18 cellular contexts compared by ENCODE assay signal in the genomic region with DNA sequence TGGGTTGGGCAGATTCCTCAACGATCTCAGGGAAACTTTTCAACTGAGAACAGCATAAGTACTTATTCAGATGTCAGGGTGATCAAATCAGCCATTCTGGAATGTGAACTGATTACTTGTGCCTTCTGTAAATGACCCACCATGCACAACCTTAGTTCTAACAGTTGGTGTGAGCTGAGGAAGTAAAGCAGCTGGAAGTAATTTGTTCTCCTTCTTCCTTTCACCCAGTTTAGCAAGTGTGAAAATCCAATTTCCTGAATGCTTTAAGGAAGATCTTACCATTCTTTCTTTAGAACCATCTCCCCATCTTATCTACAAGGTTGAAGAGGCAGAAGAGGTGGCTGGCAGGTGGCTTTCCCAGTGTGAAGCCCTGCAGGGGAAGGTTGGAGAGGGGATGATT.
DNase-seq lines count a peak whose midpoint lies in the region; TF ChIP-seq lines count a peak whose summit lies in the region.
"Had no signal": no experiment of that assay in that cellular context is flagged by ENCODE, and none has a peak within 500 bp of the region (broad histone marks: within the 10 kb centered on the region; RNA-seq: fewer than 3 reads in every experiment).

No MANE protein-coding gene starts in this region.

- no peaks in the 10 kb centered on the region for H3K27me3 Mint-ChIP-seq in Caco-2 (ENCODE audit: insufficient read depth, unreplicated experiment)
- no peaks in the 10 kb centered on the region for H3K27me3 Mint-ChIP-seq in endodermal cell (ENCODE audit: insufficient read depth)
- H3K27me3 Mint-ChIP-seq in nephron (ENCODE audit: low read depth): no peaks in the 10 kb centered on the region

- no peaks in the 10 kb centered on the region for H3K36me3 ChIP-seq in Caco-2 (ENCODE audit: control insufficient read depth, insufficient read depth, low read length)
- no peaks in the 10 kb centered on the region for H3K36me3 ChIP-seq in endodermal cell (ENCODE audit: control insufficient read depth, insufficient read depth, low read length)
- H3K36me3 ChIP-seq in prostate gland: no peaks in the 10 kb centered on the region

- no peak overlapping the region for H3K9ac ChIP-seq in endodermal cell (ENCODE audit: extremely low read depth, low read length, poor library complexity, severe bottlenecking)
- H3K9ac ChIP-seq: GM23248 had no signal

- TF ChIP-seq CTCF in Caco-2 (IDR thresholded peaks at IDR 0.05; ENCODE audit: insufficient read depth in 1 of 2, low read depth in 1 of 2, low read length in 1 of 2, severe bottlenecking in 1 of 2, unreplicated experiment in 1 of 2) (no peak), endodermal cell (conservative IDR thresholded peaks at IDR 0.05) (no peak), nephron (IDR thresholded peaks at IDR 0.05; ENCODE audit: unreplicated experiment in 3 of 3) (no peak), prostate gland (IDR thresholded peaks at IDR 0.05) (no peak), coronary artery (IDR thresholded peaks at IDR 0.05) (no peak)

- H3K4me3 ChIP-seq in Caco-2 (ENCODE audit: low read depth, low read length) (no peak overlapping the region), endodermal cell (ENCODE audit: low read length) (no peak overlapping the region), prostate gland (no peak overlapping the region), coronary artery (no peak overlapping the region)
- H3K4me3 ChIP-seq: A549, GM23248 had no signal

- H3K27ac Mint-ChIP-seq in Caco-2 (ENCODE audit: unreplicated experiment) (peak overlapping the region; percentile 40), endodermal cell (peak overlapping the region; percentile 13), nephron (peak overlapping the region; percentile 86 to 94 (median 91))
- H3K27ac Mint-ChIP-seq: CD4-positive, alpha-beta memory T cell had no signal

- H3K9me3 ChIP-seq in Caco-2 (0 out of 2 replicates have a peak, but pooled peaks cover under 1% of the 10 kb centered on the region), endodermal cell (ENCODE audit: control insufficient read depth, low read length) (no peaks in the 10 kb centered on the region), prostate gland (no peaks in the 10 kb centered on the region)
- H3K9me3 ChIP-seq: A549 had no signal

- H3K4me1 Mint-ChIP-seq in Caco-2 (ENCODE audit: low read depth, unreplicated experiment) (peaks cover 52% of the 10 kb centered on the region), endodermal cell (peaks cover 45% of the 10 kb centered on the region), nephron (peaks cover 26% of the 10 kb centered on the region)
- H3K4me1 Mint-ChIP-seq: CD4-positive, alpha-beta memory T cell had no signal

- CTCF ChIA-PET in Caco-2 (lab: Charles Lee): interaction anchor here (0.9 to 1.0 kb wide), 2 partner anchors 16 to 38 kb away, joined by 3 to 5 read pairs; no protein-coding TSS in a partner anchor

- TF ChIP-seq POLR2A in prostate gland (IDR thresholded peaks at IDR 0.05): no peak

- DNase-seq in Caco-2 (no peak), endodermal cell (peak; percentile 57), prostate gland (ENCODE audit: low spot score) (no peak), NCI-H774 (lab: John Stamatoyannopoulos, UW) (no peak), coronary artery (ENCODE audit: low spot score) (no peak), caudate nucleus (lab: John Stamatoyannopoulos, UW) (no peak), dedifferentiated amniotic fluid mesenchymal stem cell (ENCODE audit: extremely low spot score) (no peak)
- DNase-seq: 8988T; C1 segment of cervical spinal cord; CD4-positive, alpha-beta memory T cell; COR-L47; DMS153; DND-41; GM23248; H7; HCEC 1CT had no signal

- POLR2A ChIA-PET in Caco-2 (lab: Charles Lee): interaction anchor here (0.5 to 1.0 kb wide), 2 partner anchors 19 to 1485 kb away, joined by 3 to 8 read pairs; no protein-coding TSS in a partner anchor

- H3K4me3 Mint-ChIP-seq in Caco-2 (ENCODE audit: unreplicated experiment) (no peak overlapping the region), endodermal cell (no peak overlapping the region), nephron (no peak overlapping the region)
- H3K4me3 Mint-ChIP-seq: CD4-positive, alpha-beta memory T cell had no signal

- H3K36me3 Mint-ChIP-seq in Caco-2 (ENCODE audit: insufficient read depth, unreplicated experiment) (no peaks in the 10 kb centered on the region), endodermal cell (ENCODE audit: low read depth) (no peaks in the 10 kb centered on the region), nephron (ENCODE audit: low read depth) (no peaks in the 10 kb centered on the region)
- H3K36me3 Mint-ChIP-seq: CD4-positive, alpha-beta memory T cell had no signal

- TSS peak; percentile 47 for BruUV-seq in Caco-2 (replicated peaks; lab: Mats Ljungman, UMichigan)

- no peak overlapping the region for H3K27ac ChIP-seq in endodermal cell (ENCODE audit: low read depth, low read length)
- peak overlapping the region; percentile 43 to 62 for H3K27ac ChIP-seq in prostate gland
- no peak overlapping the region for H3K27ac ChIP-seq in coronary artery
- H3K27ac ChIP-seq in caudate nucleus (ENCODE audit: low read depth, low read length): no peak overlapping the region
- H3K27ac ChIP-seq: A549, GM23248 had no signal

- 77 to 78% methylated on average over 1 of the region's 1 CpG for WGBS in endodermal cell (ENCODE audit: insufficient coverage in 1 of 2, insufficient read length in 1 of 2), 2 experiments
- 77% methylated on average over 1 of the region's 1 CpG for WGBS in prostate gland

- peaks cover 41% of the 10 kb centered on the region for H3K4me1 ChIP-seq in Caco-2
- H3K4me1 ChIP-seq in endodermal cell (ENCODE audit: control insufficient read depth, insufficient read depth, low read length): peaks cover 20% of the 10 kb centered on the region
- no peaks in the 10 kb centered on the region for H3K4me1 ChIP-seq in prostate gland (replicated peaks)
- H3K4me1 ChIP-seq: A549 had no signal

- intact Hi-C loops in Caco-2 (cut with micrococcal nuclease; ENCODE audit: unreplicated experiment): loop anchor here (1.0 to 5.0 kb wide), 4 partner anchors 15 to 73 kb away; no protein-coding TSS in a partner anchor
- intact Hi-C loops in prostate gland (cut with DNase I): no loop called here

- H3K27me3 ChIP-seq in Caco-2 (replicated peaks; ENCODE audit: control insufficient read depth, insufficient read depth, low read length) (no peaks in the 10 kb centered on the region), endodermal cell (ENCODE audit: control insufficient read depth, insufficient read depth, low read length, poor library complexity, severe bottlenecking) (no peaks in the 10 kb centered on the region), prostate gland (replicated peaks; ENCODE audit: insufficient read depth) (no peaks in the 10 kb centered on the region)

- peaks cover 11% of the 10 kb centered on the region for H3K9me3 Mint-ChIP-seq in Caco-2 (ENCODE audit: unreplicated experiment)
- H3K9me3 Mint-ChIP-seq in endodermal cell: no peaks in the 10 kb centered on the region
- no peaks in the 10 kb centered on the region for H3K9me3 Mint-ChIP-seq in nephron
- H3K9me3 Mint-ChIP-seq: CD4-positive, alpha-beta memory T cell had no signal

Comparison
In these comparisons a context has a peak if more than half of its experiments do, and no peak if none do; other contexts are left out.
1. H3K27ac Mint-ChIP-seq: peak in every context shown above with its lines; median percentile 91 in nephron; 40 in Caco-2; 13 in endodermal cell.
2. H3K27ac ChIP-seq: peak in prostate gland (2 of 2); none in endodermal cell (single experiment), coronary artery (0 of 2) and caudate nucleus (single experiment).